Comparison of ENCODE assay signal across 27 cellular contexts in the genomic region with DNA sequence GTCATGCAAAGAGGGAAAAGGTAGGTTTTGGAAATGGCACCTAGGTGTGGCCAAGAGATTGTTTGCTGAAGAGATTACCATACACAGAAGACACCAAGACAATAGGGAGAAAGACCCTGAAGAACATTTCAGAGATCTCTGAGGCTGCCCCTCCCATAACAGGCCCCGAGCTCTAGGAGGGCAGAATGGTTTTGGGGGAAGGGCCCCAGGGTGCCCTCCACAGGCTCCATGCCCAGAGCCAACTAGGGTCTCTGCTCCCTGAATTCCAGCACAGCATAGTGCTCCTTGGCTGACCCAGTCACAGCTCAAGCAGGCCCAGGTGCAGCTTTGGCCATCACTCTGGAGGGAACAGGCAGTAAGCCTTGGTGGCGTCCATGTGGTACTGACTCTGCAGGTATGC.
"Had no signal": no experiment of that assay in that cellular context is flagged by ENCODE, and none has a peak within 500 bp of the region (broad histone marks: within the 10 kb centered on the region; RNA-seq: fewer than 3 reads in every experiment).

No MANE protein-coding gene starts in this region.

- FAIRE-seq: pancreas, small intestine had no signal

- DNase-seq: naive thymus-derived CD4-positive, alpha-beta T cell; natural killer cell; nucleus accumbens; pancreas; psoas muscle; right cardiac atrium; right lobe of liver; sigmoid colon; small intestine; stimulated activated CD4-positive, alpha-beta T cell treated with anti-CD3 and anti-CD28 coated beads, Interleukin-15, amount 100 ng/mL, for 24 hours; stimulated activated CD4-positive, alpha-beta T cell treated with anti-CD3 and anti-CD28 coated beads, Interleukin-2, amount 100 ng/mL, for 24 hours; stimulated activated CD4-positive, alpha-beta T cell treated with anti-CD3 and anti-CD28 coated beads, Interleukin-2, amount 100 ng/mL, for 48 hours; stimulated activated CD4-positive, alpha-beta T cell treated with anti-CD3 and anti-CD28 coated beads, Interleukin-4, amount 100 ng/mL, for 4 hours; stimulated activated CD8-positive, alpha-beta memory T cell treated with anti-CD3 and anti-CD28 coated beads, Interleukin-4, amount 100 ng/mL, for 48 hours; stimulated activated naive CD4-positive, alpha-beta T cell; stimulated activated naive CD8-positive, alpha-beta T cell treated with anti-CD3 and anti-CD28 coated beads, Interleukin-15, amount 100 ng/mL, for 72 hours; stimulated activated naive CD8-positive, alpha-beta T cell treated with anti-CD3 and anti-CD28 coated beads, Interleukin-15, Interleukin-2, amounts not matched to agents 100 U/mL and 50 U/mL, for 24 hours; substantia nigra; testis; tibial artery; transverse colon; upper lobe of right lung had no signal

- H2AFZ ChIP-seq: neural progenitor cell had no signal

- H3K9me3 ChIP-seq: neutrophil, pancreas, right lobe of liver, sigmoid colon, suprapubic skin, testis, transverse colon, upper lobe of right lung, vagina had no signal

- H3K4me2 ChIP-seq: neural progenitor cell had no signal

- H3K27ac ChIP-seq: neural progenitor cell, neutrophil, pancreas, psoas muscle, right lobe of liver, sigmoid colon, suprapubic skin, testis, tibial artery, transverse colon, upper lobe of right lung, vagina had no signal

- H3K4me1 ChIP-seq: neural progenitor cell, pancreas, psoas muscle, right lobe of liver, sigmoid colon, suprapubic skin, testis, tibial artery, transverse colon, upper lobe of right lung, vagina had no signal

- H3K27me3 ChIP-seq: neural progenitor cell, pancreas, right lobe of liver, testis, vagina had no signal

- H3K36me3 ChIP-seq: neural progenitor cell, neutrophil, pancreas, right lobe of liver, sigmoid colon, suprapubic skin, tibial artery, transverse colon, upper lobe of right lung, vagina had no signal

- H3K4me3 ChIP-seq: neural progenitor cell, pancreas, psoas muscle, right lobe of liver, sigmoid colon, suprapubic skin, testis, tibial artery, transverse colon, upper lobe of right lung, vagina had no signal

- H3K9ac ChIP-seq: neural progenitor cell had no signal

- ATAC-seq: naive thymus-derived CD4-positive, alpha-beta T cell; natural killer cell; pancreas; psoas muscle; right cardiac atrium; right lobe of liver; stimulated activated memory B cell treated with anti-CD40 and anti-IgM and Interleukin-4, amounts not matched to agents 10 μg/mL and 1 μg/mL and 100 μg/mL, for 72 hours; stimulated activated naive CD8-positive, alpha-beta T cell treated with anti-CD3 and anti-CD28 coated beads, Interleukin-15, amount 100 ng/mL, for 72 hours; stimulated activated naive CD8-positive, alpha-beta T cell treated with anti-CD3 and anti-CD28 coated beads, Interleukin-15, Interleukin-2, amounts not matched to agents 100 U/mL and 50 U/mL, for 24 hours; upper lobe of right lung had no signal
